Comparison of ENCODE assay signal across 21 cellular contexts in genomic region chr11:111148116-111148515, GRCh38.
A peak's percentile ranks its signal among the peaks of the same experiment; 100 is the strongest.
DNase-seq lines count a peak whose midpoint lies in the region; ATAC-seq, FAIRE-seq and TF ChIP-seq lines count a peak whose summit lies in the region.
"Had no signal": no experiment of that assay in that cellular context is flagged by ENCODE, and none has a peak within 500 bp of the region (broad histone marks: within the 10 kb centered on the region; RNA-seq: fewer than 3 reads in every experiment).

No MANE protein-coding gene starts in this region.

- H3K9me3 Mint-ChIP-seq in MCF 10A (ENCODE audit: unreplicated experiment), result no peaks in the 10 kb centered on the region
- H3K9me3 Mint-ChIP-seq: CD14-positive monocyte had no signal

- TF ChIP-seq CTCF in mammary epithelial cell (conservative IDR thresholded peaks at IDR 0.05 in 1 of 2, IDR thresholded peaks at IDR 0.05 in 1 of 2; ENCODE audit: extremely low read depth in 1 of 2, insufficient read depth in 1 of 2, low read depth in 1 of 2, low read length in 2 of 2), result no peak
- TF ChIP-seq CTCF in MCF 10A (IDR thresholded peaks at IDR 0.05; ENCODE audit: unreplicated experiment), result no peak
- TF ChIP-seq CTCF in bronchial epithelial cell (IDR thresholded peaks at IDR 0.05; ENCODE audit: insufficient read depth, low read length, severe bottlenecking), result no peak
- TF ChIP-seq CTCF in fibroblast of pulmonary artery (IDR thresholded peaks at IDR 0.05; ENCODE audit: low read length, missing control alignments), result no peak
- no peak for TF ChIP-seq CTCF in adrenal gland (IDR thresholded peaks at IDR 0.05)
- no peak for TF ChIP-seq CTCF in suprapubic skin (IDR thresholded peaks at IDR 0.05)
- no peak for TF ChIP-seq CTCF in esophagus squamous epithelium (IDR thresholded peaks at IDR 0.05)

- no peak for FAIRE-seq in bronchial epithelial cell (lab: Jason Lieb, UNC)
- FAIRE-seq: A204.1, GM12878, GM18507 had no signal

- H3K4me1 ChIP-seq in mammary epithelial cell (ENCODE audit: insufficient read depth, low read length), result peaks cover 10% of the 10 kb centered on the region
- peaks cover 0 to 11% of the 10 kb centered on the region in 2 donors for H3K4me1 ChIP-seq in adrenal gland (replicated peaks in 1 of 2)
- H3K4me1 ChIP-seq in suprapubic skin, result peaks cover 9% of the 10 kb centered on the region
- H3K4me1 ChIP-seq in esophagus squamous epithelium, result peaks cover 0 to 8% (median 7%) of the 10 kb centered on the region in 3 donors
- H3K4me1 ChIP-seq: Caco-2, HAP-1 had no signal

- H3K9me3 ChIP-seq in mammary epithelial cell (replicated peaks; ENCODE audit: insufficient read depth, low read length), result no peaks in the 10 kb centered on the region
- no peaks in the 10 kb centered on the region for H3K9me3 ChIP-seq in adrenal gland (replicated peaks in 1 of 3)
- H3K9me3 ChIP-seq in suprapubic skin, result no peaks in the 10 kb centered on the region
- no peaks in the 10 kb centered on the region for H3K9me3 ChIP-seq in esophagus squamous epithelium
- H3K9me3 ChIP-seq: Caco-2, HAP-1 had no signal

- H3K4me1 Mint-ChIP-seq in MCF 10A (ENCODE audit: insufficient read depth, unreplicated experiment), result no peaks in the 10 kb centered on the region

- in situ Hi-C loops in mammary epithelial cell (cut with MboI; ENCODE audit: low sequenced_read_pairs in 2 of 2), result no loop called here

- 4% methylated on average over 3 of the region's 3 CpGs for WGBS in mammary epithelial cell (ENCODE audit: low coverage, missing lambda C conversion rate)
- WGBS in adrenal gland, 4 donors, result 55 to 72% (median 63%) methylated on average over 3 of the region's 3 CpGs
- 53% methylated on average over 3 of the region's 3 CpGs for WGBS in suprapubic skin
- WGBS in esophagus squamous epithelium, 2 donors, result 24 to 47% methylated on average over 3 of the region's 3 CpGs

- TF ChIP-seq EP300 in suprapubic skin (IDR thresholded peaks at IDR 0.05), result no peak

- CTCF ChIA-PET in mammary epithelial cell (lab: Charles Lee; ENCODE audit: low non-redundant PET) (no interaction called here), MCF 10A (lab: Yijun Ruan, JAX) (no interaction called here)

- H3K79me2 ChIP-seq in mammary epithelial cell (ENCODE audit: insufficient read depth, low read length), result no peaks in the 10 kb centered on the region

- no peaks in the 10 kb centered on the region for H4K20me1 ChIP-seq in mammary epithelial cell (ENCODE audit: insufficient read depth, low read length)

- H3K27ac ChIP-seq in mammary epithelial cell (ENCODE audit: insufficient read depth, low read depth, low read length) (no peak overlapping the region), adrenal gland (no peak overlapping the region), suprapubic skin (no peak overlapping the region), esophagus squamous epithelium (no peak overlapping the region)

- no peak overlapping the region for H3K27ac Mint-ChIP-seq in MCF 10A (ENCODE audit: low read depth, unreplicated experiment)
- H3K27ac Mint-ChIP-seq: CD14-positive monocyte had no signal

- POLR2A ChIA-PET in MCF 10A (lab: Yijun Ruan, JAX), result interaction anchor here (0.6 kb wide), 2 partner anchors 90 to 575 kb away, joined by 3 to 4 read pairs; no protein-coding TSS in a partner anchor

- no peak for ATAC-seq in HG02938 (IDR thresholded peaks at IDR 0.05; ENCODE audit: unreplicated experiment)
- ATAC-seq: GM12878, Panc1 had no signal

- H3K27me3 Mint-ChIP-seq in MCF 10A (ENCODE audit: insufficient read depth, unreplicated experiment), result peaks cover 68% of the 10 kb centered on the region

- H3K4me3 Mint-ChIP-seq in MCF 10A (ENCODE audit: unreplicated experiment), result no peak overlapping the region
- H3K4me3 Mint-ChIP-seq: CD14-positive monocyte had no signal

- no peaks in the 10 kb centered on the region for H3K36me3 Mint-ChIP-seq in MCF 10A (ENCODE audit: insufficient read depth, unreplicated experiment)
- H3K36me3 Mint-ChIP-seq: CD14-positive monocyte had no signal

- no peaks in the 10 kb centered on the region for H3K36me3 ChIP-seq in mammary epithelial cell (ENCODE audit: insufficient read depth, low read length)
- H3K36me3 ChIP-seq in bronchial epithelial cell (ENCODE audit: control insufficient read depth, insufficient read depth, low read length), result no peaks in the 10 kb centered on the region
- H3K36me3 ChIP-seq in adrenal gland (replicated peaks in 1 of 2), result no peaks in the 10 kb centered on the region
- H3K36me3 ChIP-seq in suprapubic skin, result no peaks in the 10 kb centered on the region
- no peaks in the 10 kb centered on the region for H3K36me3 ChIP-seq in esophagus squamous epithelium
- H3K36me3 ChIP-seq: HAP-1 had no signal

- no TSS peak for BruUV-seq in mammary epithelial cell (replicated peaks; lab: Mats Ljungman, UMichigan)
- no TSS peak for BruUV-seq in MCF 10A (replicated peaks; lab: Mats Ljungman, UMichigan)

- no peak overlapping the region for H2AFZ ChIP-seq in mammary epithelial cell (ENCODE audit: low read depth, low read length)

- intact Hi-C loops in mammary epithelial cell (cut with micrococcal nuclease), result no loop called here
- intact Hi-C loops in MCF 10A (cut with micrococcal nuclease), result no loop called here
- intact Hi-C loops in adrenal gland (cut with DNase I), result no loop called here
- intact Hi-C loops in esophagus squamous epithelium (cut with DNase I), result no loop called here

- TF ChIP-seq POLR2A in adrenal gland (IDR thresholded peaks at IDR 0.05) (no peak), suprapubic skin (IDR thresholded peaks at IDR 0.05) (no peak), esophagus squamous epithelium (IDR thresholded peaks at IDR 0.05) (no peak)

- H3K4me3 ChIP-seq in mammary epithelial cell (replicated peaks in 1 of 3; ENCODE audit: insufficient read depth in 1 of 3, low read depth in 2 of 3, low read length in 3 of 3), result no peak overlapping the region
- H3K4me3 ChIP-seq in bronchial epithelial cell (ENCODE audit: low read depth, low read length), result no peak overlapping the region
- H3K4me3 ChIP-seq in fibroblast of pulmonary artery (replicated peaks; ENCODE audit: low read depth, low read length), result no peak overlapping the region
- no peak overlapping the region for H3K4me3 ChIP-seq in adrenal gland
- H3K4me3 ChIP-seq in suprapubic skin, result no peak overlapping the region
- no peak overlapping the region for H3K4me3 ChIP-seq in esophagus squamous epithelium
- H3K4me3 ChIP-seq: GM12878, HAP-1 had no signal

- no peak overlapping the region for H3K4me2 ChIP-seq in mammary epithelial cell (ENCODE audit: insufficient read depth, low read depth, low read length)

- H3K27me3 ChIP-seq in mammary epithelial cell (ENCODE audit: insufficient read depth, low read length) (peaks cover 2% of the 10 kb centered on the region), bronchial epithelial cell (ENCODE audit: control insufficient read depth, insufficient read depth, low read length) (peaks cover 2% of the 10 kb centered on the region), adrenal gland (no peaks in the 10 kb centered on the region), suprapubic skin (no peaks in the 10 kb centered on the region), esophagus squamous epithelium (no peaks in the 10 kb centered on the region)

- peak; percentile 48 for DNase-seq in mammary epithelial cell
- no peak for DNase-seq in MCF 10A (ENCODE audit: unreplicated experiment)
- DNase-seq in bronchial epithelial cell (ENCODE audit: low read depth), result peak; percentile 69
- DNase-seq in fibroblast of pulmonary artery (ENCODE audit: low read depth), result peak; percentile 16
- DNase-seq in adrenal gland, result no peak
- DNase-seq in suprapubic skin (ENCODE audit: low spot score in 2 of 2), result no peak
- DNase-seq in esophagus squamous epithelium (lab: John Stamatoyannopoulos, UW), result no peak
- DNase-seq: Caco-2, DND-41, GDM1, Karpas-422, MM.1S, NCI-H1930, NCI-H510A had no signal

- no peak overlapping the region for H3K9ac ChIP-seq in mammary epithelial cell (ENCODE audit: insufficient read depth, low read length)

- dilution Hi-C loops in mammary epithelial cell (cut with HindIII; ENCODE audit: low sequenced_read_pairs), result no loop called here

Comparison
In these comparisons a context has a peak if more than half of its experiments do, and no peak if none do; other contexts are left out.
1. DNase-seq: peak in mammary epithelial cell (single experiment), bronchial epithelial cell (single experiment) and fibroblast of pulmonary artery (single experiment); none in MCF 10A (single experiment), adrenal gland (0 of 7), suprapubic skin (0 of 2) and esophagus squamous epithelium (single experiment).